In the genomic region with DNA sequence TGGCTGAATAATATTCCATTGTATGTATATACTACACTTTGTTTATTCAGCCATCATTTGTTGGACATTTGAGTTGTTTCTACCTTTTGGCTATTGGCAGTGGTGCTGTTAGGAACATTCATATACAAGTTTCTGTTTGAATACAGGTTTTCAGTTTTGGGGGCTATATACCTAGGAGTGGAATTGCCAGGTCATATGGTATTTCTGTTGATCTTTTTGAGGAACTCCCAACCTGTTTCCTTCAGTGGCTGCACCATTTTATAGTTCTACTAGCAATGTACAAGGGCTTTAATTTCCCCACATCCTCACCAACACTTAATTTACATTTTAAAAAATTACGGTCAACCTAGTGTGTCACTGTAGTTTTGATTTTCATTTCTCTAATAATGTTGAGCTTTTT, we compare ENCODE assay signal across 27 cellular contexts.
"Had no signal": no experiment of that assay in that cellular context is flagged by ENCODE, and none has a peak within 500 bp of the region (broad histone marks: within the 10 kb centered on the region; RNA-seq: fewer than 3 reads in every experiment).

No MANE protein-coding gene starts in this region.

- H3K9me3 Mint-ChIP-seq: WTC11 had no signal

- H3K4me3 ChIP-seq: coronary artery, dorsolateral prefrontal cortex, gastrocnemius medialis, neural progenitor cell, right atrium auricular region, suprapubic skin, tibial nerve had no signal

- H3K4me3 Mint-ChIP-seq: activated CD8-positive, alpha-beta T cell treated with anti-CD3 and anti-CD28 coated beads for 36 hours; activated naive CD8-positive, alpha-beta T cell; activated T-cell treated with anti-CD3 and anti-CD28 coated beads, Interleukin-2, amount 50 U/mL, for 4 hours; memory B cell; naive thymus-derived CD8-positive, alpha-beta T cell; neural progenitor cell; T-helper 1 cell treated with Interleukin-12 subunit alpha and Interleukin-12 subunit beta and Interleukin-4 antibody, amounts not matched to agents 30 μg/mL and 1 μg/mL, for 36 hours; WTC11 had no signal

- H3K27ac ChIP-seq: neural progenitor cell, suprapubic skin, tibial nerve had no signal

- H3K27me3 ChIP-seq: dorsolateral prefrontal cortex, gastrocnemius medialis, neural progenitor cell, right atrium auricular region, suprapubic skin, tibial nerve had no signal

- H3K9ac ChIP-seq: neural progenitor cell had no signal

- H3K36me3 ChIP-seq: neural progenitor cell had no signal

- ATAC-seq: activated CD8-positive, alpha-beta T cell treated with anti-CD3 and anti-CD28 coated beads for 36 hours; activated T-cell treated with anti-CD3 and anti-CD28 coated beads, Interleukin-2, amount 50 U/mL, for 4 hours; gastrocnemius medialis; naive thymus-derived CD8-positive, alpha-beta T cell; WTC11 had no signal

- DNase-seq: activated CD4-positive, alpha-beta T cell treated with anti-CD3 and anti-CD28 coated beads for 1 hour; activated CD4-positive, alpha-beta T cell treated with anti-CD3 and anti-CD28 coated beads, Interleukin-2, amount 50 U/mL, for 1 hour; activated CD8-positive, alpha-beta T cell treated with anti-CD3 and anti-CD28 coated beads for 36 hours; activated T-cell treated with anti-CD3 and anti-CD28 coated beads, Interleukin-2, amount 50 U/mL, for 4 hours; anterior cingulate cortex; dorsolateral prefrontal cortex; effector memory CD4-positive, alpha-beta T cell; gastrocnemius medialis; head of caudate nucleus; hippocampal formation; naive thymus-derived CD8-positive, alpha-beta T cell; occipital lobe; stimulated activated CD4-positive, alpha-beta T cell treated with anti-CD3 and anti-CD28 coated beads, Interleukin-15, amount 100 ng/mL, for 24 hours; stimulated activated CD4-positive, alpha-beta T cell treated with anti-CD3 and anti-CD28 coated beads, Interleukin-2, amount 100 ng/mL, for 24 hours; stimulated activated naive CD4-positive, alpha-beta T cell; T1000 had no signal

- H3K9me3 ChIP-seq: gastrocnemius medialis, right atrium auricular region, suprapubic skin, tibial nerve had no signal

- H3K27ac Mint-ChIP-seq: activated CD8-positive, alpha-beta T cell treated with anti-CD3 and anti-CD28 coated beads for 36 hours; activated naive CD8-positive, alpha-beta T cell; activated T-helper 2 cell treated with anti-CD3 and anti-CD28 coated beads, Interferon-gamma antibody, Interleukin-2, Interleukin-4, amounts not matched to agents 10 μg/mL and 5 μg/mL and 100 μg/mL, durations not matched to agents 14 hours and 24 hours and 36 hours; memory B cell; T-helper 1 cell treated with Interleukin-12 subunit alpha and Interleukin-12 subunit beta and Interleukin-4 antibody, amounts not matched to agents 30 μg/mL and 1 μg/mL, for 36 hours had no signal

- H2AFZ ChIP-seq: neural progenitor cell had no signal

- H3K27me3 Mint-ChIP-seq: activated CD8-positive, alpha-beta T cell treated with anti-CD3 and anti-CD28 coated beads for 36 hours; activated naive CD8-positive, alpha-beta T cell; brain; memory B cell; naive thymus-derived CD8-positive, alpha-beta T cell had no signal
